In genomic region chr6:25862199-25862598, GRCh38 we compare ENCODE assay signal across 24 cellular contexts. TPM values are rescaled to one million over a fixed set of nuclear protein-coding genes. Genes with fewer than 3 reads are reported as not detected.
DNase-seq lines count a peak whose midpoint lies in the region; ATAC-seq, FAIRE-seq and TF ChIP-seq lines count a peak whose summit lies in the region.
"Had no signal": no experiment of that assay in that cellular context is flagged by ENCODE, and none has a peak within 500 bp of the region (broad histone marks: within the 10 kb centered on the region; RNA-seq: fewer than 3 reads in every experiment).

No MANE protein-coding gene starts in this region.

- in situ Hi-C loops in K562 (cut with MboI) = no loop called here

- no peaks in the 10 kb centered on the region for H3K36me3 Mint-ChIP-seq in activated CD4-positive, alpha-beta T cell treated with anti-CD3 and anti-CD28 coated beads, Interleukin-2, amount 10 ng/mL, durations not matched to agents 24 days and 14 days (ENCODE audit: low read depth)
- peaks cover 1% of the 10 kb centered on the region for H3K36me3 Mint-ChIP-seq in activated CD8-positive, alpha-beta memory T cell treated with anti-CD3 and anti-CD28 coated beads, Interleukin-2, amount 10 ng/mL, durations not matched to agents 7 days and 5 days
- H3K36me3 Mint-ChIP-seq: CD14-positive monocyte had no signal

- WGBS in K562 (ENCODE audit: insufficient coverage, low coverage, missing lambda C conversion rate) = 7% methylated on average over 4 of the region's 4 CpGs

- no peak overlapping the region for H3K27ac ChIP-seq in K562 (ENCODE audit: extremely low read depth, low read depth, low read length)
- H3K27ac ChIP-seq: BLaER1 had no signal

- TF ChIP-seq POLR2A in K562 (conservative IDR thresholded peaks at IDR 0.05) = no peak

- no peak for TF ChIP-seq EP300 in K562 (IDR thresholded peaks at IDR 0.05; ENCODE audit: low read length)

- no peaks in the 10 kb centered on the region for H3K9me1 ChIP-seq in K562 (ENCODE audit: control insufficient read depth, insufficient read depth, low read length)

- peak; percentile 30 for DNase-seq in activated CD4-positive, alpha-beta T cell treated with anti-CD3 and anti-CD28 coated beads, Interleukin-2, amount 10 ng/mL, durations not matched to agents 24 days and 14 days
- DNase-seq in activated CD4-positive, alpha-beta T cell treated with anti-CD3 and anti-CD28 coated beads, Interleukin-2, amount 50 U/mL, for 1 hour = no peak
- DNase-seq in MV-4-11 (lab: John Stamatoyannopoulos, UW) (peak; percentile 23), K562 (ENCODE audit: extremely low read depth in 1 of 4, low spot score in 3 of 4) (no peak)
- DNase-seq in activated CD8-positive, alpha-beta memory T cell treated with anti-CD3 and anti-CD28 coated beads, Interleukin-2, amount 10 ng/mL, durations not matched to agents 7 days and 5 days = no peak
- no peak for DNase-seq in stimulated activated CD4-positive, alpha-beta T cell treated with anti-CD3 and anti-CD28 coated beads, Interleukin-12 subunit alpha, Interleukin-12 subunit beta, amount 100 ng/mL, for 4 hours
- DNase-seq: 8988T; CD4-positive, alpha-beta memory T cell; DMS153; DMS79; GDM1; HCEC 1CT; HFFc6 had no signal

- no peak for TF ChIP-seq RAD21 in K562 (CRISPR knock-in tag; conservative IDR thresholded peaks at IDR 0.05 in 1 of 2, IDR thresholded peaks at IDR 0.05 in 1 of 2)

- no peaks in the 10 kb centered on the region for H3K79me2 ChIP-seq in K562 (ENCODE audit: control insufficient read depth, insufficient read depth, low read length)

- no peak for TF ChIP-seq CTCF in K562 (IDR thresholded peaks at IDR 0.05 in 2 of 3, conservative IDR thresholded peaks at IDR 0.05 in 1 of 3; ENCODE audit: insufficient read depth in 2 of 3, low read depth in 1 of 3, low read length in 3 of 3)

- H3K9ac ChIP-seq in K562 (ENCODE audit: insufficient read depth in 1 of 2, low read depth in 2 of 2, low read length in 2 of 2) = no peak overlapping the region
- H3K9ac ChIP-seq: BLaER1 had no signal

- H4K20me1 ChIP-seq in K562 (replicated peaks; ENCODE audit: control insufficient read depth, insufficient read depth, low read length) = no peaks in the 10 kb centered on the region
- H4K20me1 ChIP-seq: BLaER1 had no signal

- no peaks in the 10 kb centered on the region for H3K36me3 ChIP-seq in K562 (ENCODE audit: control insufficient read depth, insufficient read depth, low read length)
- H3K36me3 ChIP-seq: BLaER1 had no signal

- FAIRE-seq in K562 (lab: Jason Lieb, UNC) = peak; percentile 37
- FAIRE-seq: GM12892, GM18507, H54, HTR-8/SVneo had no signal

- H3K4me3 Mint-ChIP-seq in activated CD4-positive, alpha-beta T cell treated with anti-CD3 and anti-CD28 coated beads, Interleukin-2, amount 10 ng/mL, durations not matched to agents 24 days and 14 days = no peak overlapping the region
- no peak overlapping the region for H3K4me3 Mint-ChIP-seq in activated CD8-positive, alpha-beta memory T cell treated with anti-CD3 and anti-CD28 coated beads, Interleukin-2, amount 10 ng/mL, durations not matched to agents 7 days and 5 days
- H3K4me3 Mint-ChIP-seq: CD14-positive monocyte; CD4-positive, alpha-beta memory T cell; GM23338; HFFc6 had no signal

- intact Hi-C loops in activated CD4-positive, alpha-beta T cell treated with anti-CD3 and anti-CD28 coated beads, Interleukin-2, amount 10 ng/mL, durations not matched to agents 24 days and 14 days (cut with micrococcal nuclease) = no loop called here
- intact Hi-C loops in K562 (cut with micrococcal nuclease) = no loop called here

- no peak overlapping the region for H3K4me2 ChIP-seq in K562 (ENCODE audit: insufficient read depth, low read length)
- H3K4me2 ChIP-seq: BLaER1, GM23338 had no signal

- H3K27ac Mint-ChIP-seq in activated CD4-positive, alpha-beta T cell treated with anti-CD3 and anti-CD28 coated beads, Interleukin-2, amount 10 ng/mL, durations not matched to agents 24 days and 14 days = no peak overlapping the region
- H3K27ac Mint-ChIP-seq in activated CD8-positive, alpha-beta memory T cell treated with anti-CD3 and anti-CD28 coated beads, Interleukin-2, amount 10 ng/mL, durations not matched to agents 7 days and 5 days = no peak overlapping the region
- H3K27ac Mint-ChIP-seq: CD14-positive monocyte, GM23338, HFFc6 had no signal

- peaks cover 5% of the 10 kb centered on the region for H3K27me3 Mint-ChIP-seq in activated CD4-positive, alpha-beta T cell treated with anti-CD3 and anti-CD28 coated beads, Interleukin-2, amount 10 ng/mL, durations not matched to agents 24 days and 14 days
- no peaks in the 10 kb centered on the region for H3K27me3 Mint-ChIP-seq in activated CD8-positive, alpha-beta memory T cell treated with anti-CD3 and anti-CD28 coated beads, Interleukin-2, amount 10 ng/mL, durations not matched to agents 7 days and 5 days

- no peak overlapping the region for H3K4me3 ChIP-seq in K562
- H3K4me3 ChIP-seq: BLaER1, GM23338 had no signal

- H2AFZ ChIP-seq in K562 (ENCODE audit: low read depth, low read length) = no peak overlapping the region
- H2AFZ ChIP-seq: GM23338 had no signal

- no peaks in the 10 kb centered on the region for H3K9me3 ChIP-seq in K562 (replicated peaks; ENCODE audit: control insufficient read depth, insufficient read depth, low read depth, low read length)
- H3K9me3 ChIP-seq: BLaER1 had no signal

- BruUV-seq in K562 (replicated peaks; lab: Mats Ljungman, UMichigan) = no TSS peak

- H3K9me3 Mint-ChIP-seq in activated CD4-positive, alpha-beta T cell treated with anti-CD3 and anti-CD28 coated beads, Interleukin-2, amount 10 ng/mL, durations not matched to agents 24 days and 14 days = peaks cover 15% of the 10 kb centered on the region
- no peaks in the 10 kb centered on the region for H3K9me3 Mint-ChIP-seq in activated CD8-positive, alpha-beta memory T cell treated with anti-CD3 and anti-CD28 coated beads, Interleukin-2, amount 10 ng/mL, durations not matched to agents 7 days and 5 days (ENCODE audit: low read depth)
- H3K9me3 Mint-ChIP-seq: GM23338 had no signal

- POLR2A ChIA-PET in K562 (lab: Yijun Ruan, JAX) = interaction anchor here (1.0 kb wide), 1 partner anchor 10 kb away, joined by 3 read pairs; no protein-coding TSS in a partner anchor

- no peaks in the 10 kb centered on the region for H3K27me3 ChIP-seq in K562 (ENCODE audit: control insufficient read depth in 2 of 2, insufficient read depth in 2 of 2, low read length in 2 of 2)
- H3K27me3 ChIP-seq: BLaER1 had no signal

- H3K4me1 ChIP-seq in K562 (replicated peaks in 1 of 2; ENCODE audit: control insufficient read depth in 2 of 2, insufficient read depth in 2 of 2, low read length in 2 of 2) = peaks cover 0 to 14% of the 10 kb centered on the region in 2 experiments; a peak in 3 of 5 replicates

- CTCF ChIA-PET in K562 (lab: Yijun Ruan, JAX; ENCODE audit: low intra/inter-chr PET ratio) = no interaction called here
- CTCF ChIA-PET in activated CD8-positive, alpha-beta memory T cell treated with anti-CD3 and anti-CD28 coated beads, Interleukin-2, amount 10 ng/mL, durations not matched to agents 7 days and 5 days (lab: Charles Lee) = interaction anchor here (1.2 to 3.0 kb wide), 3 partner anchors 11 to 142 kb away, joined by 3 to 8 read pairs (median 3); partner anchors contain the start of gene SLC17A3

- no peak for ATAC-seq in K562
- ATAC-seq in activated CD8-positive, alpha-beta memory T cell treated with anti-CD3 and anti-CD28 coated beads, Interleukin-2, amount 10 ng/mL, durations not matched to agents 7 days and 5 days = no peak
- no peak for ATAC-seq in HG03571 (IDR thresholded peaks at IDR 0.05; ENCODE audit: unreplicated experiment)
- ATAC-seq: GM23338 had no signal

- H3K4me1 Mint-ChIP-seq in activated CD4-positive, alpha-beta T cell treated with anti-CD3 and anti-CD28 coated beads, Interleukin-2, amount 10 ng/mL, durations not matched to agents 24 days and 14 days = peaks cover 37% of the 10 kb centered on the region
- peaks cover 31% of the 10 kb centered on the region for H3K4me1 Mint-ChIP-seq in activated CD8-positive, alpha-beta memory T cell treated with anti-CD3 and anti-CD28 coated beads, Interleukin-2, amount 10 ng/mL, durations not matched to agents 7 days and 5 days
- H3K4me1 Mint-ChIP-seq: GM23338 had no signal

RNA-seq across cellular contexts. Expression of gene SLC17A3, which starts 11.8 kb away (rescaled TPM):
- 0.58 and 0.99 TPM in 2 replicates for total RNA-seq in activated CD4-positive, alpha-beta T cell treated with anti-CD3 and anti-CD28 coated beads, Interleukin-2, amount 10 ng/mL, durations not matched to agents 24 days and 14 days
- total RNA-seq in K562 (2011; cell fraction: chromatin; rRNA removed; ENCODE audit: low replicate concordance) = not detected in 2 replicates
- not detected in 2 replicates for total RNA-seq in K562 (2011; cell fraction: nucleolus; rRNA removed)
- not detected in 2 replicates for total RNA-seq in K562 (2011; cell fraction: nucleoplasm; rRNA removed)
- total RNA-seq in K562 (2014; rRNA removed) = not detected in 2 replicates
- total RNA-seq in K562 (2014; rRNA removed; fragmentation: Illumina TruSeq; extraction: Trizol) = not detected in 2 replicates
- total RNA-seq in K562 (2015; rRNA removed; fragmentation: Illumina TruSeq; extraction: Trizol) = not detected in 2 replicates
- not detected in 2 replicates for total RNA-seq in K562 (2021)
- 0.08 TPM in 1 of 2 replicates, not detected in the other for polyA plus RNA-seq in K562 (2011; rRNA removed)
- not detected in 2 replicates for polyA plus RNA-seq in K562 (2011; cell fraction: cytosol; rRNA removed)
- polyA plus RNA-seq in K562 (2011; cell fraction: nucleus; rRNA removed) = 0.11 TPM in 1 of 2 replicates, not detected in the other
- 0.32 TPM in 1 of 2 replicates, not detected in the other for polyA plus RNA-seq in K562 (2012)
- polyA plus RNA-seq in K562 (2014; fragmentation: Illumina TruSeq; extraction: Trizol) = not detected in 2 replicates
- under 1 TPM in 1 of 2 experiments, not detected in 1; 0.04 TPM for polyA plus RNA-seq in K562 (2014; fragmentation: Nextera tagmentation; extraction: Ambion mirVana)
- not detected in 2 replicates for polyA plus RNA-seq in K562 (2014; rRNA removed)
- polyA minus RNA-seq in K562 (2011; rRNA and poly(A)+ RNA removed) = not detected in 2 replicates
- polyA minus RNA-seq in K562 (2011; cell fraction: cytosol; rRNA and poly(A)+ RNA removed) = not detected in 2 replicates
- polyA minus RNA-seq in K562 (2011; cell fraction: nucleus; rRNA and poly(A)+ RNA removed) = not detected in 2 replicates
- total RNA-seq in activated CD8-positive, alpha-beta memory T cell treated with anti-CD3 and anti-CD28 coated beads, Interleukin-2, amount 10 ng/mL, durations not matched to agents 7 days and 5 days = under 1 TPM; 0.26 to 0.76 TPM
- total RNA-seq: A673, Daoy, GM23338, HFFc6 had no signal
- polyA plus RNA-seq: CD14-positive monocyte, GM23338 had no signal

RNA-seq across cellular contexts. Expression of gene SLC17A1, which starts 30.3 kb away (rescaled TPM):
- total RNA-seq in activated CD4-positive, alpha-beta T cell treated with anti-CD3 and anti-CD28 coated beads, Interleukin-2, amount 10 ng/mL, durations not matched to agents 24 days and 14 days = 0.28 TPM in 1 of 2 replicates, not detected in the other
- total RNA-seq in K562 (2011; cell fraction: chromatin; rRNA removed; ENCODE audit: low replicate concordance) = not detected in 2 replicates
- total RNA-seq in K562 (2011; cell fraction: nucleolus; rRNA removed) = not detected in 2 replicates
- not detected in 2 replicates for total RNA-seq in K562 (2011; cell fraction: nucleoplasm; rRNA removed)
- total RNA-seq in K562 (2014; rRNA removed) (not detected in 2 replicates), K562 (2014; rRNA removed; fragmentation: Illumina TruSeq; extraction: Trizol) (not detected in 2 replicates), K562 (2015; rRNA removed; fragmentation: Illumina TruSeq; extraction: Trizol) (not detected in 2 replicates), K562 (2021) (not detected in 2 replicates)
- polyA plus RNA-seq in K562 (2011; rRNA removed) (not detected in 2 replicates), K562 (2014; fragmentation: Illumina TruSeq; extraction: Trizol) (not detected in 2 replicates), K562 (2014; fragmentation: Nextera tagmentation; extraction: Ambion mirVana) (not detected), K562 (2014; rRNA removed) (not detected in 2 replicates)
- not detected in 2 replicates for polyA plus RNA-seq in K562 (2011; cell fraction: cytosol; rRNA removed)
- not detected in 2 replicates for polyA plus RNA-seq in K562 (2011; cell fraction: nucleus; rRNA removed)
- polyA plus RNA-seq in K562 (2012) = not detected in 2 replicates
- not detected in 2 replicates for polyA minus RNA-seq in K562 (2011; rRNA and poly(A)+ RNA removed)
- not detected in 2 replicates for polyA minus RNA-seq in K562 (2011; cell fraction: cytosol; rRNA and poly(A)+ RNA removed)
- not detected in 2 replicates for polyA minus RNA-seq in K562 (2011; cell fraction: nucleus; rRNA and poly(A)+ RNA removed)
- total RNA-seq in activated CD8-positive, alpha-beta memory T cell treated with anti-CD3 and anti-CD28 coated beads, Interleukin-2, amount 10 ng/mL, durations not matched to agents 7 days and 5 days = not detected
- total RNA-seq: A673, Daoy, GM23338, HFFc6 had no signal
- polyA plus RNA-seq: AG04450; CD14-positive monocyte; CD4-positive, alpha-beta memory T cell; GM23338 had no signal

Comparison
In these comparisons a context has a peak if more than half of its experiments do, and no peak if none do; other contexts are left out.
1. DNase-seq: peak in activated CD4-positive, alpha-beta T cell treated with anti-CD3 and anti-CD28 coated beads, Interleukin-2, amount 10 ng/mL, durations not matched to agents 24 days and 14 days (single experiment) and MV-4-11 (single experiment); none in activated CD4-positive, alpha-beta T cell treated with anti-CD3 and anti-CD28 coated beads, Interleukin-2, amount 50 U/mL, for 1 hour (single experiment), K562 (0 of 4), activated CD8-positive, alpha-beta memory T cell treated with anti-CD3 and anti-CD28 coated beads, Interleukin-2, amount 10 ng/mL, durations not matched to agents 7 days and 5 days (single experiment) and stimulated activated CD4-positive, alpha-beta T cell treated with anti-CD3 and anti-CD28 coated beads, Interleukin-12 subunit alpha, Interleukin-12 subunit beta, amount 100 ng/mL, for 4 hours (single experiment).